1 cellular context compared by ENCODE assay signal in genomic region chr7:49037348-49038210, GRCh38.
TF ChIP-seq lines count a peak whose summit lies in the region.

No MANE protein-coding gene starts in this region.

TF ChIP-seq in GM23338, 12 proteins besides CTCF, POLR2A, EP300 and RAD21:
- peak; percentile 71 for TF ChIP-seq ZNF462 (CRISPR knock-in tag; IDR thresholded peaks at IDR 0.05)
- TF ChIP-seq JUNB (IDR thresholded peaks at IDR 0.05; ENCODE audit: unreplicated experiment), result no peak
- TF ChIP-seq, protein P1, sequence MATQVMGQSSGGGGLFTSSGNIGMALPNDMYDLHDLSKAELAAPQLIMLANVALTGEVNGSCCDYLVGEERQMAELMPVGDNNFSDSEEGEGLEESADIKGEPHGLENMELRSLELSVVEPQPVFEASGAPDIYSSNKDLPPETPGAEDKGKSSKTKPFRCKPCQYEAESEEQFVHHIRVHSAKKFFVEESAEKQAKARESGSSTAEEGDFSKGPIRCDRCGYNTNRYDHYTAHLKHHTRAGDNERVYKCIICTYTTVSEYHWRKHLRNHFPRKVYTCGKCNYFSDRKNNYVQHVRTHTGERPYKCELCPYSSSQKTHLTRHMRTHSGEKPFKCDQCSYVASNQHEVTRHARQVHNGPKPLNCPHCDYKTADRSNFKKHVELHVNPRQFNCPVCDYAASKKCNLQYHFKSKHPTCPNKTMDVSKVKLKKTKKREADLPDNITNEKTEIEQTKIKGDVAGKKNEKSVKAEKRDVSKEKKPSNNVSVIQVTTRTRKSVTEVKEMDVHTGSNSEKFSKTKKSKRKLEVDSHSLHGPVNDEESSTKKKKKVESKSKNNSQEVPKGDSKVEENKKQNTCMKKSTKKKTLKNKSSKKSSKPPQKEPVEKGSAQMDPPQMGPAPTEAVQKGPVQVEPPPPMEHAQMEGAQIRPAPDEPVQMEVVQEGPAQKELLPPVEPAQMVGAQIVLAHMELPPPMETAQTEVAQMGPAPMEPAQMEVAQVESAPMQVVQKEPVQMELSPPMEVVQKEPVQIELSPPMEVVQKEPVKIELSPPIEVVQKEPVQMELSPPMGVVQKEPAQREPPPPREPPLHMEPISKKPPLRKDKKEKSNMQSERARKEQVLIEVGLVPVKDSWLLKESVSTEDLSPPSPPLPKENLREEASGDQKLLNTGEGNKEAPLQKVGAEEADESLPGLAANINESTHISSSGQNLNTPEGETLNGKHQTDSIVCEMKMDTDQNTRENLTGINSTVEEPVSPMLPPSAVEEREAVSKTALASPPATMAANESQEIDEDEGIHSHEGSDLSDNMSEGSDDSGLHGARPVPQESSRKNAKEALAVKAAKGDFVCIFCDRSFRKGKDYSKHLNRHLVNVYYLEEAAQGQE (IDR thresholded peaks at IDR 0.05; ENCODE audit: unreplicated experiment), result no peak
- TF ChIP-seq NANOG (IDR thresholded peaks at IDR 0.05; ENCODE audit: borderline replicate concordance), result peak; percentile 60; the same call in 1 of the 2 replicates
